Comparison of ENCODE assay signal across 14 cellular contexts in genomic region chr15:75138016-75138999, GRCh38.
A peak's percentile ranks its signal among the peaks of the same experiment; 100 is the strongest.
DNase-seq lines count a peak whose midpoint lies in the region; ATAC-seq and TF ChIP-seq lines count a peak whose summit lies in the region.
"Had no signal": no experiment of that assay in that cellular context is flagged by ENCODE, and none has a peak within 500 bp of the region (broad histone marks: within the 10 kb centered on the region; RNA-seq: fewer than 3 reads in every experiment).

No MANE protein-coding gene starts in this region.

- no peak; the same call in 1 of the 2 replicates for ATAC-seq in WTC11
- no peak for ATAC-seq in left ventricle myocardium superior
- ATAC-seq: heart left ventricle had no signal

- H3K4me1 ChIP-seq in breast epithelium = no peaks in the 10 kb centered on the region
- H3K4me1 ChIP-seq: HAP-1 had no signal

- TF ChIP-seq CTCF in AG09309 (IDR thresholded peaks at IDR 0.05; ENCODE audit: control insufficient read depth, insufficient read depth, low read depth, low read length, missing control alignments) = no peak
- no peak for TF ChIP-seq CTCF in HFFc6 (IDR thresholded peaks at IDR 0.05)
- TF ChIP-seq CTCF in breast epithelium (IDR thresholded peaks at IDR 0.05) = no peak
- TF ChIP-seq CTCF in mesothelial cell of epicardium (IDR thresholded peaks at IDR 0.05; ENCODE audit: unreplicated experiment) = no peak
- no peak for TF ChIP-seq CTCF in WTC11 (IDR thresholded peaks at IDR 0.05)

- no peak overlapping the region for H3K4me3 ChIP-seq in AG09309 (ENCODE audit: control insufficient read depth, low read depth, low read length)
- no peak overlapping the region for H3K4me3 ChIP-seq in breast epithelium
- H3K4me3 ChIP-seq: HAP-1, heart left ventricle had no signal

- no peaks in the 10 kb centered on the region for H3K27me3 ChIP-seq in breast epithelium
- H3K27me3 ChIP-seq: heart left ventricle had no signal

- H3K27ac Mint-ChIP-seq in HFFc6 (peak overlapping the region; percentile 74), mesothelial cell of epicardium (peak overlapping the region; percentile 90), WTC11 (no peak overlapping the region)

- DNase-seq in AG09309 (ENCODE audit: low read depth) = peak; percentile 54
- DNase-seq in HFFc6 = peak; percentile 66
- no peak for DNase-seq in breast epithelium (ENCODE audit: low spot score in 2 of 2)
- DNase-seq in mesothelial cell of epicardium (ENCODE audit: low spot score in 2 of 2, unreplicated experiment in 2 of 2) = no peak
- DNase-seq in DMS53 treated with DMSO at 0.1 percent for 48 hours (lab: John Stamatoyannopoulos, UW; ENCODE audit: unreplicated experiment) = no peak
- DNase-seq in WTC11 (ENCODE audit: low spot score) = no peak
- no peak for DNase-seq in HuH-7 (ENCODE audit: low spot score)
- DNase-seq in left ventricle myocardium superior = no peak
- DNase-seq: AML-193; effector memory CD4-positive, alpha-beta T cell; heart left ventricle; NCI-H1048; occipital lobe had no signal

- intact Hi-C loops in breast epithelium (cut with DNase I; ENCODE audit: low total_unique reads) (no loop called here), left ventricle myocardium superior (cut with micrococcal nuclease) (no loop called here)

- H3K9me3 Mint-ChIP-seq in HFFc6 = peaks cover 26% of the 10 kb centered on the region
- peaks cover 26% of the 10 kb centered on the region for H3K9me3 Mint-ChIP-seq in mesothelial cell of epicardium
- H3K9me3 Mint-ChIP-seq in WTC11 = peaks cover 31% of the 10 kb centered on the region

- H3K27me3 Mint-ChIP-seq in HFFc6 (ENCODE audit: insufficient read depth) (peaks cover 24% of the 10 kb centered on the region), mesothelial cell of epicardium (ENCODE audit: low read depth) (no peaks in the 10 kb centered on the region), WTC11 (ENCODE audit: low read depth) (peaks cover 16% of the 10 kb centered on the region)

- no peak for TF ChIP-seq POLR2A in breast epithelium (IDR thresholded peaks at IDR 0.05)

- H3K27ac ChIP-seq in breast epithelium = peak overlapping the region; percentile 48 to 61

- POLR2A ChIA-PET in WTC11 (lab: Charles Lee) = no interaction called here

- no peaks in the 10 kb centered on the region for H3K36me3 ChIP-seq in breast epithelium
- H3K36me3 ChIP-seq: HAP-1, heart left ventricle had no signal

- H3K36me3 Mint-ChIP-seq in HFFc6 (ENCODE audit: low read depth) (peaks cover 12% of the 10 kb centered on the region), mesothelial cell of epicardium (peaks cover 19% of the 10 kb centered on the region), WTC11 (peaks cover 20% of the 10 kb centered on the region)

- peaks cover 16% of the 10 kb centered on the region for H3K4me1 Mint-ChIP-seq in HFFc6 (ENCODE audit: low read depth)
- H3K4me1 Mint-ChIP-seq in mesothelial cell of epicardium = peaks cover 28% of the 10 kb centered on the region
- no peaks in the 10 kb centered on the region for H3K4me1 Mint-ChIP-seq in WTC11

- H3K9me3 ChIP-seq in breast epithelium = peaks cover 19 to 21% of the 10 kb centered on the region in 2 donors

- CTCF ChIA-PET in WTC11 (lab: Charles Lee) = no interaction called here

- H3K4me3 Mint-ChIP-seq in HFFc6 (peak overlapping the region; percentile 77), mesothelial cell of epicardium (no peak overlapping the region), WTC11 (no peak overlapping the region)

TF ChIP-seq in WTC11, 78 proteins besides CTCF, POLR2A, EP300 and RAD21:
- TF ChIP-seq, protein P1, sequence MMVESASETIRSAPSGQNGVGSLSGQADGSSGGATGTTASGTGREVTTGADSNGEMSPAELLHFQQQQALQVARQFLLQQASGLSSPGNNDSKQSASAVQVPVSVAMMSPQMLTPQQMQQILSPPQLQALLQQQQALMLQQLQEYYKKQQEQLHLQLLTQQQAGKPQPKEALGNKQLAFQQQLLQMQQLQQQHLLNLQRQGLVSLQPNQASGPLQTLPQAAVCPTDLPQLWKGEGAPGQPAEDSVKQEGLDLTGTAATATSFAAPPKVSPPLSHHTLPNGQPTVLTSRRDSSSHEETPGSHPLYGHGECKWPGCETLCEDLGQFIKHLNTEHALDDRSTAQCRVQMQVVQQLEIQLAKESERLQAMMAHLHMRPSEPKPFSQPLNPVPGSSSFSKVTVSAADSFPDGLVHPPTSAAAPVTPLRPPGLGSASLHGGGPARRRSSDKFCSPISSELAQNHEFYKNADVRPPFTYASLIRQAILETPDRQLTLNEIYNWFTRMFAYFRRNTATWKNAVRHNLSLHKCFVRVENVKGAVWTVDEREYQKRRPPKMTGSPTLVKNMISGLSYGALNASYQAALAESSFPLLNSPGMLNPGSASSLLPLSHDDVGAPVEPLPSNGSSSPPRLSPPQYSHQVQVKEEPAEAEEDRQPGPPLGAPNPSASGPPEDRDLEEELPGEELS (CRISPR knock-in tag; IDR thresholded peaks at IDR 0.05) = no peak
- TF ChIP-seq ZNF396 (CRISPR knock-in tag; IDR thresholded peaks at IDR 0.05; ENCODE audit: borderline replicate concordance) = no peak
- no peak for TF ChIP-seq ESRRA (CRISPR knock-in tag; IDR thresholded peaks at IDR 0.05; ENCODE audit: borderline replicate concordance)
- TF ChIP-seq NR2C2 (CRISPR knock-in tag; IDR thresholded peaks at IDR 0.05) = no peak
- no peak for TF ChIP-seq SMAD3 (CRISPR knock-in tag; IDR thresholded peaks at IDR 0.05; ENCODE audit: borderline replicate concordance)
- TF ChIP-seq ZNF219 (CRISPR knock-in tag; IDR thresholded peaks at IDR 0.05; ENCODE audit: borderline replicate concordance) = no peak
- no peak for TF ChIP-seq ZNF512 (CRISPR knock-in tag; IDR thresholded peaks at IDR 0.05; ENCODE audit: borderline replicate concordance)
- TF ChIP-seq ZNF671 (CRISPR knock-in tag; IDR thresholded peaks at IDR 0.05) = no peak
- TF ChIP-seq HMGXB4 (CRISPR knock-in tag; IDR thresholded peaks at IDR 0.05) = no peak
- no peak for TF ChIP-seq FOXP1 (CRISPR knock-in tag; IDR thresholded peaks at IDR 0.05; ENCODE audit: borderline replicate concordance)
- TF ChIP-seq STAT6 (CRISPR knock-in tag; conservative IDR thresholded peaks at IDR 0.05; ENCODE audit: low read depth) = no peak
- TF ChIP-seq ZNF317 (CRISPR knock-in tag; IDR thresholded peaks at IDR 0.05; ENCODE audit: borderline replicate concordance, low read depth) = no peak
- TF ChIP-seq PREB (CRISPR knock-in tag; IDR thresholded peaks at IDR 0.05; ENCODE audit: borderline replicate concordance) = no peak
TF ChIP-seq in WTC11: peak in this region for 0.

Comparison
In these comparisons a context has a peak if more than half of its experiments do, and no peak if none do; other contexts are left out.
1. DNase-seq: peak in AG09309 (single experiment) and HFFc6 (single experiment); none in breast epithelium (0 of 2), mesothelial cell of epicardium (0 of 2), DMS53 treated with DMSO at 0.1 percent for 48 hours (single experiment), WTC11 (single experiment), HuH-7 (single experiment) and left ventricle myocardium superior (single experiment).